Comparison of ENCODE assay signal across 8 cellular contexts in genomic region chr1:185439727-185440415, GRCh38.
DNase-seq lines count a peak whose midpoint lies in the region; ATAC-seq and TF ChIP-seq lines count a peak whose summit lies in the region.

No MANE protein-coding gene starts in this region.

- H3K36me3 ChIP-seq in mammary epithelial cell (ENCODE audit: insufficient read depth, low read length) (no peaks in the 10 kb centered on the region), parathyroid adenoma (ENCODE audit: control insufficient read depth, insufficient read depth, low read length) (no peaks in the 10 kb centered on the region)

- H3K27me3 ChIP-seq in mammary epithelial cell (ENCODE audit: insufficient read depth, low read length): no peaks in the 10 kb centered on the region
- no peaks in the 10 kb centered on the region for H3K27me3 ChIP-seq in parathyroid adenoma (ENCODE audit: control insufficient read depth, insufficient read depth, low read length)

- H3K4me2 ChIP-seq in mammary epithelial cell (ENCODE audit: insufficient read depth, low read depth, low read length) (no peak overlapping the region), parathyroid adenoma (ENCODE audit: low read length) (peak overlapping the region; percentile 31)

- no peaks in the 10 kb centered on the region for H3K79me2 ChIP-seq in mammary epithelial cell (ENCODE audit: insufficient read depth, low read length)
- H3K79me2 ChIP-seq in parathyroid adenoma: no peaks in the 10 kb centered on the region

- H4K20me1 ChIP-seq in mammary epithelial cell (ENCODE audit: insufficient read depth, low read length): no peaks in the 10 kb centered on the region

- dilution Hi-C loops in mammary epithelial cell (cut with HindIII; ENCODE audit: low sequenced_read_pairs): no loop called here

- 0% methylated on average over 1 of the region's 1 CpG for WGBS in mammary epithelial cell (ENCODE audit: low coverage, missing lambda C conversion rate)

- H2AFZ ChIP-seq in mammary epithelial cell (ENCODE audit: low read depth, low read length) (no peak overlapping the region), parathyroid adenoma (no peak overlapping the region)

- H3K27ac ChIP-seq in mammary epithelial cell (ENCODE audit: insufficient read depth, low read depth, low read length) (peak overlapping the region; percentile 12), parathyroid adenoma (no peak overlapping the region)

- in situ Hi-C loops in mammary epithelial cell (cut with MboI; ENCODE audit: low sequenced_read_pairs in 2 of 2): no loop called here

- H3K4me1 ChIP-seq in mammary epithelial cell (ENCODE audit: insufficient read depth, low read length) (peaks cover 25% of the 10 kb centered on the region), parathyroid adenoma (no peaks in the 10 kb centered on the region)

- H3K4me3 ChIP-seq in mammary epithelial cell (replicated peaks in 1 of 3; ENCODE audit: insufficient read depth in 1 of 3, low read depth in 2 of 3, low read length in 3 of 3) (no peak overlapping the region), parathyroid adenoma (ENCODE audit: low read depth, low read length) (no peak overlapping the region)

- H3K9ac ChIP-seq in mammary epithelial cell (ENCODE audit: insufficient read depth, low read length): no peak overlapping the region
- H3K9ac ChIP-seq in parathyroid adenoma: no peak overlapping the region

- DNase-seq in DMS53 (lab: John Stamatoyannopoulos, UW) (peak; percentile 25), DMS53 treated with DMSO at 0.1 percent for 48 hours (lab: John Stamatoyannopoulos, UW; ENCODE audit: unreplicated experiment) (no peak), LoVo (ENCODE audit: low spot score) (peak; percentile 37), mammary epithelial cell (peak; percentile 89), COLO668 (lab: John Stamatoyannopoulos, UW; ENCODE audit: unreplicated experiment) (no peak), SHP77 (lab: John Stamatoyannopoulos, UW) (no peak)

- TF ChIP-seq CTCF in mammary epithelial cell (conservative IDR thresholded peaks at IDR 0.05 in 1 of 2, IDR thresholded peaks at IDR 0.05 in 1 of 2; ENCODE audit: extremely low read depth in 1 of 2, insufficient read depth in 1 of 2, low read depth in 1 of 2, low read length in 2 of 2): no peak
- no peak for TF ChIP-seq CTCF in parathyroid adenoma (IDR thresholded peaks at IDR 0.05)

- intact Hi-C loops in mammary epithelial cell (cut with micrococcal nuclease): loop anchor here (1.0 to 5.0 kb wide), 4 partner anchors 28 to 127 kb away; partner anchors contain the start of gene IVNS1ABP

- TSS peak; percentile 61 for BruUV-seq in mammary epithelial cell (replicated peaks; lab: Mats Ljungman, UMichigan)

- CTCF ChIA-PET in mammary epithelial cell (lab: Charles Lee; ENCODE audit: low non-redundant PET): interaction anchor here (0.6 kb wide), 1 partner anchor 156 kb away, joined by 4 read pairs; no protein-coding TSS in a partner anchor

- peak; percentile 88 for ATAC-seq in GM21786 (IDR thresholded peaks at IDR 0.05; ENCODE audit: unreplicated experiment)

- no peaks in the 10 kb centered on the region for H3K9me3 ChIP-seq in mammary epithelial cell (replicated peaks; ENCODE audit: insufficient read depth, low read length)
- H3K9me3 ChIP-seq in parathyroid adenoma (ENCODE audit: control insufficient read depth, low read length): no peaks in the 10 kb centered on the region

Comparison
In these comparisons a context has a peak if more than half of its experiments do, and no peak if none do; other contexts are left out.
1. DNase-seq: peak in DMS53 (single experiment), LoVo (single experiment) and mammary epithelial cell (single experiment); none in DMS53 treated with DMSO at 0.1 percent for 48 hours (single experiment), COLO668 (single experiment) and SHP77 (0 of 2).